Comparison of ENCODE assay signal across 11 cellular contexts in the genomic region with DNA sequence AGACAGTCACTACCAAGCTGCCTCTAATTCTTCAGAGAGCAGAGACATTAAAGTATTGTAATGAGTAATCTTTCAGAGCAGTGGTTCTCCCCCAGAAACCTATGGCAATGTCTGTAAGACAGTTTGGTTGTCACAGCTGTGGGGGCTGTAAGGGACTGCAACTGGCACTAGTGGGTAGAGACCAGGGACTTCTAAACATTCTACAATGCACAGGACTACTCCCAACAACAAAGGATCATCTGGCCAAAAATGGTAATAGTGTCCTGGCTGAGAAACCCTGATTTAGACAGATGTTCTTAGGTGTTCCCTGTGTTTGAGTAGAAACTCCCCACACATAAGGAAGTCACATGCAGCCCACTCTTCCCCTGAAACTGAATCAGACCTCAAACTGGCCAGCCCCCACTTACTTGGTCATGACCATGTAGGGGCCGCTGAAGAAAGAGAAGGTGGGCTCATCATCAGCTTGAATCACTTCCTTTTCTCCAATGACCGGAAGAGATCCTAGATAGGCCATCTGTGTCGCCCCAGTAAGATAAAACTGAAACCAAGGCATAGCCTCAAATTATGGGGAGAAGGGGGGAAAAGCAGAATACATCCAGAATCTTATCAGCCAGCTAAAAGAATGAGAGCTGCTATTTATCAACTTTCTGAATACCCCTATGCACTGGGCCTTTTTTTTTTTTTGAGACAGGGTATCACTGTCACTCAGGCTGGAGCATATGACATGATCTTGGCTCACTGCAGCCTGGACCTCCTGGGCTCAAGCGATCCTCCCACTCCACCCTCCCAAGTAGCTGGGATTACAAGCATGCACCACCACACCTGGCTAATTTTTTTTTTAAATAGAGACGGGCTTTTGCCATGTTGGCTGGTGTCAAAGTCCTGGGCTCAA.
DNase-seq lines count a peak whose midpoint lies in the region; ATAC-seq and TF ChIP-seq lines count a peak whose summit lies in the region.
"Had no signal": no experiment of that assay in that cellular context is flagged by ENCODE, and none has a peak within 500 bp of the region (broad histone marks: within the 10 kb centered on the region; RNA-seq: fewer than 3 reads in every experiment).

No MANE protein-coding gene starts in this region.

- peak overlapping the region; percentile 61 for H3K27ac Mint-ChIP-seq in activated T-helper 17 cell treated with anti-CD3 and anti-CD28 coated beads, Interleukin-2, amount 50 U/mL, for 72 hours
- H3K27ac Mint-ChIP-seq in naive thymus-derived CD8-positive, alpha-beta T cell: peak overlapping the region in 2 of 10 donors; percentile 79 to 87
- H3K27ac Mint-ChIP-seq in Caco-2 (ENCODE audit: unreplicated experiment) (no peak overlapping the region), immature natural killer cell (peak overlapping the region in 1 of 6 donors; percentile 5)

- H3K27me3 ChIP-seq in PC-3 (ENCODE audit: low read length) (no peaks in the 10 kb centered on the region), Caco-2 (replicated peaks; ENCODE audit: control insufficient read depth, insufficient read depth, low read length) (no peaks in the 10 kb centered on the region)
- H3K27me3 ChIP-seq: SJSA1 had no signal

- no peaks in the 10 kb centered on the region for H3K4me1 ChIP-seq in PC-3 (ENCODE audit: insufficient read depth, low read length)
- 0 out of 2 replicates have a peak, but pooled peaks cover 4% of the 10 kb centered on the region for H3K4me1 ChIP-seq in Caco-2
- H3K4me1 ChIP-seq: SJSA1 had no signal

- CTCF ChIA-PET in PC-3 (lab: Charles Lee): interaction anchor here (0.6 kb wide), 1 partner anchor 47 kb away, joined by 3 read pairs; no protein-coding TSS in a partner anchor
- CTCF ChIA-PET in Caco-2 (lab: Charles Lee): no interaction called here

- POLR2A ChIA-PET in naive thymus-derived CD8-positive, alpha-beta T cell (lab: Charles Lee): no interaction called here
- POLR2A ChIA-PET in PC-3 (lab: Charles Lee; ENCODE audit: unreplicated experiment) (no interaction called here), Caco-2 (lab: Charles Lee) (no interaction called here)

- no peaks in the 10 kb centered on the region for H3K9me3 Mint-ChIP-seq in activated T-helper 17 cell treated with anti-CD3 and anti-CD28 coated beads, Interleukin-2, amount 50 U/mL, for 72 hours
- no peaks in the 10 kb centered on the region for H3K9me3 Mint-ChIP-seq in naive thymus-derived CD8-positive, alpha-beta T cell
- H3K9me3 Mint-ChIP-seq in Caco-2 (ENCODE audit: unreplicated experiment) (no peaks in the 10 kb centered on the region), immature natural killer cell (no peaks in the 10 kb centered on the region)
- H3K9me3 Mint-ChIP-seq: naive thymus-derived CD4-positive, alpha-beta T cell had no signal

- H3K4me3 Mint-ChIP-seq in activated T-helper 17 cell treated with anti-CD3 and anti-CD28 coated beads, Interleukin-2, amount 50 U/mL, for 72 hours: no peak overlapping the region
- H3K4me3 Mint-ChIP-seq in naive thymus-derived CD8-positive, alpha-beta T cell: no peak overlapping the region
- H3K4me3 Mint-ChIP-seq in Caco-2 (ENCODE audit: unreplicated experiment): no peak overlapping the region
- H3K4me3 Mint-ChIP-seq in immature natural killer cell: no peak overlapping the region
- H3K4me3 Mint-ChIP-seq: naive thymus-derived CD4-positive, alpha-beta T cell had no signal

- no peak overlapping the region for H3K4me3 ChIP-seq in PC-3 (ENCODE audit: low read length)
- H3K4me3 ChIP-seq in Caco-2 (ENCODE audit: low read depth, low read length): no peak overlapping the region
- H3K4me3 ChIP-seq: SJSA1 had no signal

- H3K36me3 ChIP-seq in PC-3 (ENCODE audit: low read depth, low read length) (no peaks in the 10 kb centered on the region), Caco-2 (ENCODE audit: control insufficient read depth, insufficient read depth, low read length) (no peaks in the 10 kb centered on the region)
- H3K36me3 ChIP-seq: SJSA1 had no signal

- ATAC-seq in GM18502 (IDR thresholded peaks at IDR 0.05; ENCODE audit: poor library complexity, unreplicated experiment) (peak; percentile 59), GM19463 (IDR thresholded peaks at IDR 0.05; ENCODE audit: unreplicated experiment) (peak; percentile 61), HG03095 (IDR thresholded peaks at IDR 0.05; ENCODE audit: unreplicated experiment) (peak; percentile 64), PC-3 (no peak)
- peak; percentile 72 for ATAC-seq in activated T-helper 17 cell treated with anti-CD3 and anti-CD28 coated beads, Interleukin-2, amount 50 U/mL, for 72 hours (replicated peaks)
- ATAC-seq in naive thymus-derived CD8-positive, alpha-beta T cell: no peak
- ATAC-seq: naive thymus-derived CD4-positive, alpha-beta T cell had no signal

- no peak for DNase-seq in naive thymus-derived CD8-positive, alpha-beta T cell
- DNase-seq in PC-3 (no peak), Caco-2 (no peak), immature natural killer cell (no peak)
- DNase-seq: naive thymus-derived CD4-positive, alpha-beta T cell; NCI-H2029 treated with DMSO at 0.1 percent for 48 hours had no signal

- BruUV-seq in PC-3 (replicated peaks; lab: Mats Ljungman, UMichigan) (no TSS peak), Caco-2 (replicated peaks; lab: Mats Ljungman, UMichigan) (no TSS peak)

- H3K4me2 ChIP-seq in PC-3 (ENCODE audit: low read length): no peak overlapping the region

- H3K27me3 Mint-ChIP-seq in activated T-helper 17 cell treated with anti-CD3 and anti-CD28 coated beads, Interleukin-2, amount 50 U/mL, for 72 hours: peaks cover 3% of the 10 kb centered on the region
- peaks cover 0 to 1% (median 0%) of the 10 kb centered on the region in 5 donors for H3K27me3 Mint-ChIP-seq in naive thymus-derived CD8-positive, alpha-beta T cell
- H3K27me3 Mint-ChIP-seq in Caco-2 (ENCODE audit: insufficient read depth, unreplicated experiment): no peaks in the 10 kb centered on the region
- peaks cover 0 to 3% (median 2%) of the 10 kb centered on the region in 3 donors for H3K27me3 Mint-ChIP-seq in immature natural killer cell (ENCODE audit: low read depth in 3 of 3)

- no peaks in the 10 kb centered on the region for H3F3A ChIP-seq in PC-3 (ENCODE audit: low read length, unreplicated experiment)

- intact Hi-C loops in PC-3 (cut with micrococcal nuclease): no loop called here
- intact Hi-C loops in Caco-2 (cut with micrococcal nuclease; ENCODE audit: unreplicated experiment): no loop called here

- H3K36me3 Mint-ChIP-seq in activated T-helper 17 cell treated with anti-CD3 and anti-CD28 coated beads, Interleukin-2, amount 50 U/mL, for 72 hours (ENCODE audit: low read depth): no peaks in the 10 kb centered on the region
- no peaks in the 10 kb centered on the region for H3K36me3 Mint-ChIP-seq in naive thymus-derived CD8-positive, alpha-beta T cell
- H3K36me3 Mint-ChIP-seq in Caco-2 (ENCODE audit: insufficient read depth, unreplicated experiment) (no peaks in the 10 kb centered on the region), immature natural killer cell (no peaks in the 10 kb centered on the region)
- H3K36me3 Mint-ChIP-seq: naive thymus-derived CD4-positive, alpha-beta T cell had no signal

- H3K27ac ChIP-seq in PC-3 (ENCODE audit: low read length): no peak overlapping the region
- H3K27ac ChIP-seq: SJSA1 had no signal

- no peak for TF ChIP-seq CTCF in PC-3 (conservative IDR thresholded peaks at IDR 0.05; ENCODE audit: low read depth, low read length)
- TF ChIP-seq CTCF in Caco-2 (IDR thresholded peaks at IDR 0.05; ENCODE audit: insufficient read depth in 1 of 2, low read depth in 1 of 2, low read length in 1 of 2, severe bottlenecking in 1 of 2, unreplicated experiment in 1 of 2): no peak

- H3K9me2 ChIP-seq in PC-3 (replicated peaks; ENCODE audit: low read length): no peaks in the 10 kb centered on the region

- H3K79me2 ChIP-seq in PC-3 (ENCODE audit: low read length): no peaks in the 10 kb centered on the region

- H4K20me1 ChIP-seq in PC-3 (ENCODE audit: low read length): no peaks in the 10 kb centered on the region

- H2AFZ ChIP-seq in PC-3 (ENCODE audit: low read length): no peak overlapping the region

- H3K9me3 ChIP-seq in PC-3 (ENCODE audit: low read length) (no peaks in the 10 kb centered on the region), Caco-2 (no peaks in the 10 kb centered on the region)
- H3K9me3 ChIP-seq: SJSA1 had no signal

- H3K4me1 Mint-ChIP-seq in activated T-helper 17 cell treated with anti-CD3 and anti-CD28 coated beads, Interleukin-2, amount 50 U/mL, for 72 hours: peaks cover 6% of the 10 kb centered on the region
- peaks cover 0 to 4% (median under 1%) of the 10 kb centered on the region in 4 donors for H3K4me1 Mint-ChIP-seq in naive thymus-derived CD8-positive, alpha-beta T cell
- peaks cover 10% of the 10 kb centered on the region for H3K4me1 Mint-ChIP-seq in Caco-2 (ENCODE audit: low read depth, unreplicated experiment)
- H3K4me1 Mint-ChIP-seq in immature natural killer cell: no peaks in the 10 kb centered on the region

- no peak overlapping the region for H3K9ac ChIP-seq in PC-3 (ENCODE audit: low read length)

Comparison
In these comparisons a context has a peak if more than half of its experiments do, and no peak if none do; other contexts are left out.
1. ATAC-seq: peak in GM18502 (single experiment), GM19463 (single experiment), HG03095 (single experiment) and activated T-helper 17 cell treated with anti-CD3 and anti-CD28 coated beads, Interleukin-2, amount 50 U/mL, for 72 hours (single experiment); none in naive thymus-derived CD8-positive, alpha-beta T cell (0 of 2) and PC-3 (single experiment).